In the genomic region with DNA sequence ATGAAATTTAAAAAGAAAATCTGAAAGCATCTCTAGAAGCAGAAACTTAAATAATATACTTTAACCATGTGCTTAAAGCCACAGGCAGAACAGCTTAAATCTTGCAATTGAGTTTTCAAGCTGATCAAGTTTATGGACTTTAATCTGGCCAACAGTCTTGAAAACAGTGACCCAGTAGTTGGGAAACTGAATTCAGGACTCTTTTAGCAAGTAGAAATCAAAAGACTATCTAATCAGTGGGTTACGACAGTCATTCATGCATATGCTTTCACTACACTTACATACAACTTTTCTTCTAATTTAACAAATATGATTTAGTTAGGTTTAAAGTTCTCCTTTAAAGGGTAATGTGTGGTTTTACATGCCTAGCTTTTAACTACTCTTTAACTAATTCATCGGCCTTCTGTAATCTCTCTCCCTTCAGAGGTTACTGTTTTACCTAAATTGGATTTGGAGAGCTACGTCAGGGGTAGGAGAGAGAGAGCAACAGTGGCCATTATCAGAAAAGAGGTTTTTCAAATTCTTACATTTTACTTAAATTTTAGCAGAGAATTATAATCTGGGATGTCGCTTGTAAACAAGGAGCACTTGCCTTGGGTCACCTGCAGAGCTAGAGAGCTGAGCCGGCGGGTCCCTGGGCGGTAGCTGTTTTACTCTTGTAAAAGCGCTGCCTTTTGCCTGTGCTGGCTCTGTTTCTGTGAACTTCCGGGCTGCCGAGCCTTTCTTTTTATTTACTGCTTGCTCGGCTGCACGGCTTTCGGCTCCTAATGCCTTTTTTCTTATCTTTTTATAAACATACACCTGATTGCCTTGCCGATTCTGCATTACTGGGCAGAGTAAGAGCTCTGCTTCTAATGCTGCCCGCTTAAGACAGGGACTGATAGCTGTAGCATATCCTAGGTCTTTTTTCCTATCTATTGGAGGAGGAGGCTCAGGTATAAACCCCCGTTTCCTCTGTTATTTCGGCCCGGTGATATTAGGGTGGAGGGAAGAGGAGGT, we compare ENCODE assay signal across 8 cellular contexts. TPM values are rescaled to one million over a fixed set of nuclear protein-coding genes. Genes with fewer than 3 reads are reported as not detected.
DNase-seq lines count a peak whose midpoint lies in the region; ATAC-seq lines count a peak whose summit lies in the region.

No MANE protein-coding gene starts in this region.

- H3K36me3 ChIP-seq in CD8-positive, alpha-beta memory T cell (ENCODE audit: insufficient read depth, low read length) = no peaks in the 10 kb centered on the region
- H3K36me3 ChIP-seq in HUES64 (ENCODE audit: insufficient read depth, low read length) (no peaks in the 10 kb centered on the region), mucosa of rectum (ENCODE audit: control insufficient read depth in 2 of 2, insufficient read depth in 2 of 2, low read length in 2 of 2) (no peaks in the 10 kb centered on the region)

- H3K27ac Mint-ChIP-seq in CD8-positive, alpha-beta memory T cell = peak overlapping the region; percentile 89 to 99 (median 96)
- peak overlapping the region; percentile 99 for H3K27ac Mint-ChIP-seq in activated CD4-positive, alpha-beta T cell treated with anti-CD3 and anti-CD28 coated beads, Interleukin-2, amount 10 ng/mL, durations not matched to agents 7 days and 5 days

- H3K9ac ChIP-seq in HUES64 (ENCODE audit: low read depth, low read length) (peak overlapping the region; percentile 41; the same call in 1 of the 2 replicates), mucosa of rectum (ENCODE audit: low read depth in 1 of 2, low read length in 2 of 2) (peak overlapping the region; percentile 58 to 70)

- DNase-seq in CD8-positive, alpha-beta memory T cell = peak; percentile 19 to 77 (median 66)
- peak; percentile 73 for DNase-seq in activated CD4-positive, alpha-beta T cell treated with anti-CD3 and anti-CD28 coated beads, Interleukin-2, amount 10 ng/mL, durations not matched to agents 7 days and 5 days
- DNase-seq in effector CD4-positive, alpha-beta T cell = peak; percentile 42
- peak; percentile 8 to 28 for DNase-seq in stimulated activated CD8-positive, alpha-beta memory T cell treated with anti-CD3 and anti-CD28 coated beads, Interleukin-7, amount 100 ng/mL, for 48 hours (ENCODE audit: extremely low read depth in 1 of 2, low read depth in 1 of 2)
- DNase-seq in epidermal melanocyte (ENCODE audit: insufficient read length, low spot score) = no peak

- CTCF ChIA-PET in CD8-positive, alpha-beta memory T cell (lab: Charles Lee) = interaction anchor here (1.0 to 3.9 kb wide), 9 partner anchors 8 to 240 kb away, joined by 3 to 28 read pairs (median 4); no protein-coding TSS in a partner anchor
- CTCF ChIA-PET in activated CD4-positive, alpha-beta T cell treated with anti-CD3 and anti-CD28 coated beads, Interleukin-2, amount 10 ng/mL, durations not matched to agents 7 days and 5 days (lab: Charles Lee) = interaction anchor here (0.6 to 3.1 kb wide), 6 partner anchors 11 to 178 kb away, joined by 3 to 14 read pairs (median 4); no protein-coding TSS in a partner anchor

- peaks cover 4 to 17% (median 7%) of the 10 kb centered on the region in 3 donors for H3K36me3 Mint-ChIP-seq in CD8-positive, alpha-beta memory T cell
- peaks cover 3% of the 10 kb centered on the region for H3K36me3 Mint-ChIP-seq in activated CD4-positive, alpha-beta T cell treated with anti-CD3 and anti-CD28 coated beads, Interleukin-2, amount 10 ng/mL, durations not matched to agents 7 days and 5 days (ENCODE audit: low read depth)

- no peaks in the 10 kb centered on the region for H3K9me3 Mint-ChIP-seq in CD8-positive, alpha-beta memory T cell
- H3K9me3 Mint-ChIP-seq in activated CD4-positive, alpha-beta T cell treated with anti-CD3 and anti-CD28 coated beads, Interleukin-2, amount 10 ng/mL, durations not matched to agents 7 days and 5 days = peaks cover 2% of the 10 kb centered on the region

- H3K4me3 ChIP-seq in CD8-positive, alpha-beta memory T cell (ENCODE audit: low read length) = peak overlapping the region; percentile 73
- H3K4me3 ChIP-seq in HUES64 (ENCODE audit: low read length) (peak overlapping the region; percentile 46), mucosa of rectum (ENCODE audit: low read length in 2 of 2) (peak overlapping the region; percentile 69 to 84)

- peaks cover 27 to 59% (median 53%) of the 10 kb centered on the region in 3 donors for H3K4me1 Mint-ChIP-seq in CD8-positive, alpha-beta memory T cell
- peaks cover 49% of the 10 kb centered on the region for H3K4me1 Mint-ChIP-seq in activated CD4-positive, alpha-beta T cell treated with anti-CD3 and anti-CD28 coated beads, Interleukin-2, amount 10 ng/mL, durations not matched to agents 7 days and 5 days

- H3K27me3 Mint-ChIP-seq in CD8-positive, alpha-beta memory T cell = no peaks in the 10 kb centered on the region
- H3K27me3 Mint-ChIP-seq in activated CD4-positive, alpha-beta T cell treated with anti-CD3 and anti-CD28 coated beads, Interleukin-2, amount 10 ng/mL, durations not matched to agents 7 days and 5 days = peaks cover 4% of the 10 kb centered on the region

- H3K9me3 ChIP-seq in CD8-positive, alpha-beta memory T cell (ENCODE audit: low read length) = no peaks in the 10 kb centered on the region
- H3K9me3 ChIP-seq in HUES64 (ENCODE audit: insufficient read depth, low read depth, low read length) = no peaks in the 10 kb centered on the region
- no peaks in the 10 kb centered on the region for H3K9me3 ChIP-seq in mucosa of rectum (ENCODE audit: control insufficient read depth in 2 of 2, low read length in 2 of 2)

- peak; percentile 75 for ATAC-seq in GM21360 (IDR thresholded peaks at IDR 0.05; ENCODE audit: unreplicated experiment)

- peaks cover 47% of the 10 kb centered on the region for H3K4me1 ChIP-seq in CD8-positive, alpha-beta memory T cell (ENCODE audit: insufficient read depth, low read length)
- H3K4me1 ChIP-seq in HUES64 (ENCODE audit: insufficient read depth, low read length) (peaks cover 54% of the 10 kb centered on the region), mucosa of rectum (ENCODE audit: control insufficient read depth in 2 of 2, insufficient read depth in 2 of 2, low read length in 2 of 2) (peaks cover 15 to 21% of the 10 kb centered on the region in 2 donors)

- H3K4me3 Mint-ChIP-seq in CD8-positive, alpha-beta memory T cell = peak overlapping the region; percentile 89 to 96 (median 94)
- peak overlapping the region; percentile 82 for H3K4me3 Mint-ChIP-seq in activated CD4-positive, alpha-beta T cell treated with anti-CD3 and anti-CD28 coated beads, Interleukin-2, amount 10 ng/mL, durations not matched to agents 7 days and 5 days

- WGBS in HUES64 = 6% methylated on average over 15 of the region's 18 CpGs

- POLR2A ChIA-PET in CD8-positive, alpha-beta memory T cell (lab: Charles Lee) = interaction anchor here (0.7 to 2.0 kb wide), 11 partner anchors 9 to 523 kb away, joined by 3 to 8 read pairs (median 4); a partner anchor contains a TSS
- POLR2A ChIA-PET in activated CD4-positive, alpha-beta T cell treated with anti-CD3 and anti-CD28 coated beads, Interleukin-2, amount 10 ng/mL, durations not matched to agents 7 days and 5 days (lab: Charles Lee) = interaction anchor here (0.6 kb wide), 2 partner anchors 43 to 449 kb away, joined by 3 read pairs; no protein-coding TSS in a partner anchor

- H3K27me3 ChIP-seq in CD8-positive, alpha-beta memory T cell (ENCODE audit: insufficient read depth, low read length, poor library complexity, severe bottlenecking) = no peaks in the 10 kb centered on the region
- H3K27me3 ChIP-seq in HUES64 (ENCODE audit: insufficient read depth, low read length) = no peaks in the 10 kb centered on the region; the same call in 1 of the 2 replicates
- no peaks in the 10 kb centered on the region for H3K27me3 ChIP-seq in mucosa of rectum (ENCODE audit: control insufficient read depth in 2 of 2, insufficient read depth in 2 of 2, low read length in 2 of 2)

- peak overlapping the region; percentile 79 for H3K27ac ChIP-seq in CD8-positive, alpha-beta memory T cell (ENCODE audit: low read depth, low read length)
- peak overlapping the region; percentile 51 for H3K27ac ChIP-seq in HUES64 (ENCODE audit: low read depth, low read length)
- H3K27ac ChIP-seq in mucosa of rectum (ENCODE audit: low read depth in 2 of 2, low read length in 2 of 2) = peak overlapping the region; percentile 77 to 81

RNA-seq across cellular contexts. Expression of a gene that starts 17.4 kb away (rescaled TPM):
- 1 to 10 TPM; 8.7 to 8.8 TPM for total RNA-seq in CD8-positive, alpha-beta memory T cell
- not detected for polyA plus RNA-seq in CD8-positive, alpha-beta memory T cell
- polyA plus RNA-seq in HUES64 (2013, experiment 1 of 2) = 0.15 TPM
- not detected for polyA plus RNA-seq in HUES64 (2013, experiment 2 of 2)
- not detected for total RNA-seq in activated CD4-positive, alpha-beta T cell treated with anti-CD3 and anti-CD28 coated beads, Interleukin-2, amount 10 ng/mL, durations not matched to agents 7 days and 5 days

RNA-seq across cellular contexts. Expression of a gene that starts 28.8 kb away (rescaled TPM):
- 10 to 100 TPM; 34.9 to 39.7 TPM for total RNA-seq in CD8-positive, alpha-beta memory T cell
- polyA plus RNA-seq in CD8-positive, alpha-beta memory T cell = 26.6 TPM
- 35.6 TPM for polyA plus RNA-seq in HUES64 (2013, experiment 1 of 2)
- polyA plus RNA-seq in HUES64 (2013, experiment 2 of 2) = 40.3 TPM
- total RNA-seq in activated CD4-positive, alpha-beta T cell treated with anti-CD3 and anti-CD28 coated beads, Interleukin-2, amount 10 ng/mL, durations not matched to agents 7 days and 5 days = 10 to 100 TPM; 45.3 to 48.1 TPM

Comparison
In these comparisons a context has a peak if more than half of its experiments do, and no peak if none do; other contexts are left out.
1. RNA of a gene that starts 17.4 kb away (total RNA-seq): 8.7 to 8.8 TPM in CD8-positive, alpha-beta memory T cell; not detected in activated CD4-positive, alpha-beta T cell treated with anti-CD3 and anti-CD28 coated beads, Interleukin-2, amount 10 ng/mL, durations not matched to agents 7 days and 5 days; every median in the first group is over 4 times any median in the second.
2. Peak in every context shown above with its lines, with median percentiles within 50 percentile points of each other: H3K27ac ChIP-seq and H3K4me3 ChIP-seq.